Comparison of ENCODE assay signal across 8 cellular contexts in the genomic region with DNA sequence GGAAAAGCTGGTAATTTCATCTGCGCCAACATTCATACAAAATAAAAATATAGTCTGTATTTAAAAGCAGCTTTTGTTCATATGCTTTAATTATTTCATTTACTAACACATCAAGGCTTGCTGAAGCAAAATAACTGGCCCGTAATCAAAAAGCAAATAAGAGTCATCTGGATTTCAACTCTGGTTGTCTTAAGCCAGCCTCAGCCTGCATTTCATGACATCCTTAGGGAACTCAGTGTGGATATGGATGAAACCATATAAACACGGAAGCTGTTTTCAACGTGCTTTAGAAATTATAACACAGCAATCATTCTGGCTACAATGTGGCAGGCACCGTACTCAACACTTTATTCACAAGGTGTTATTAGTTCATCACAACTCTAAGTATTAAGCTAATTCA. TPM values are rescaled to one million over a fixed set of nuclear protein-coding genes. Genes with fewer than 3 reads are reported as not detected.
DNase-seq lines count a peak whose midpoint lies in the region; ATAC-seq and TF ChIP-seq lines count a peak whose summit lies in the region.

No MANE protein-coding gene starts in this region.

- peaks cover 11% of the 10 kb centered on the region for H3K36me3 ChIP-seq in DOHH2 (ENCODE audit: control insufficient read depth, low read length)
- H3K36me3 ChIP-seq in Panc1 (ENCODE audit: control insufficient read depth, insufficient read depth, low read length), result peaks cover 3% of the 10 kb centered on the region; the same call in 1 of the 2 replicates
- no peaks in the 10 kb centered on the region for H3K36me3 ChIP-seq in esophagus muscularis mucosa
- no peaks in the 10 kb centered on the region for H3K36me3 ChIP-seq in parathyroid adenoma (ENCODE audit: control insufficient read depth, insufficient read depth, low read length)

- in situ Hi-C loops in Panc1 (cut with HindIII; ENCODE audit: low pct_unique_long_range_greater_than_20kb, low sequenced_read_pairs), result no loop called here

- no peak for ATAC-seq in Panc1
- ATAC-seq in HG03342 (IDR thresholded peaks at IDR 0.05; ENCODE audit: unreplicated experiment), result no peak
- no peak for ATAC-seq in HG03175 (IDR thresholded peaks at IDR 0.05; ENCODE audit: unreplicated experiment)
- no peak for ATAC-seq in omental fat pad (ENCODE audit: low FRiP score)
- no peak for ATAC-seq in esophagus mucosa

- H3K4me2 ChIP-seq in DOHH2 (ENCODE audit: low read length) (peak overlapping the region; percentile 88), parathyroid adenoma (ENCODE audit: low read length) (peak overlapping the region; percentile 73)

- H3K4me3 ChIP-seq in DOHH2 (ENCODE audit: low read length) (peak overlapping the region; percentile 93), Panc1 (ENCODE audit: low read depth in 2 of 2, low read length in 2 of 2) (peak overlapping the region; percentile 66 to 95), esophagus muscularis mucosa (peak overlapping the region; percentile 63 to 79 (median 72)), parathyroid adenoma (ENCODE audit: low read depth, low read length) (peak overlapping the region; percentile 86)

- no peak for TF ChIP-seq POLR2A in esophagus muscularis mucosa (IDR thresholded peaks at IDR 0.05; ENCODE audit: low read depth)

- DNase-seq in Panc1 (ENCODE audit: low read depth, low spot score), result no peak
- no peak for DNase-seq in esophagus muscularis mucosa (ENCODE audit: extremely low spot score)
- DNase-seq in omental fat pad (ENCODE audit: low spot score), result no peak

- H3K27ac ChIP-seq in DOHH2 (ENCODE audit: low read depth, low read length), result no peak overlapping the region
- peak overlapping the region; percentile 94 for H3K27ac ChIP-seq in Panc1 (ENCODE audit: low read length)
- peak overlapping the region; percentile 82 to 89 (median 84) for H3K27ac ChIP-seq in esophagus muscularis mucosa (replicated peaks in 1 of 4)
- H3K27ac ChIP-seq in parathyroid adenoma, result peak overlapping the region; percentile 89

- intact Hi-C loops in Panc1 (cut with micrococcal nuclease; ENCODE audit: unreplicated experiment) (no loop called here), esophagus muscularis mucosa (cut with DNase I) (no loop called here)

- peaks cover 12% of the 10 kb centered on the region for H3K4me1 ChIP-seq in DOHH2 (ENCODE audit: control insufficient read depth, low read length)
- H3K4me1 ChIP-seq in Panc1 (ENCODE audit: control insufficient read depth, insufficient read depth, low read length), result no peaks in the 10 kb centered on the region; the same call in 1 of the 2 replicates
- peaks cover 9 to 46% (median 37%) of the 10 kb centered on the region in 4 donors for H3K4me1 ChIP-seq in esophagus muscularis mucosa
- peaks cover 4% of the 10 kb centered on the region for H3K4me1 ChIP-seq in parathyroid adenoma

- H3K27me3 ChIP-seq in DOHH2 (ENCODE audit: control insufficient read depth, low read length) (no peaks in the 10 kb centered on the region), Panc1 (ENCODE audit: control insufficient read depth, insufficient read depth, low read length) (no peaks in the 10 kb centered on the region), esophagus muscularis mucosa (no peaks in the 10 kb centered on the region), parathyroid adenoma (ENCODE audit: control insufficient read depth, insufficient read depth, low read length) (no peaks in the 10 kb centered on the region)

- POLR2A ChIA-PET in Panc1 (lab: Charles Lee), result no interaction called here

- no peaks in the 10 kb centered on the region for H3K9me2 ChIP-seq in DOHH2 (replicated peaks; ENCODE audit: control insufficient read depth, low read length)

- H3F3A ChIP-seq in DOHH2 (ENCODE audit: control insufficient read depth, insufficient read depth), result no peaks in the 10 kb centered on the region

- BruUV-seq in Panc1 (replicated peaks; lab: Mats Ljungman, UMichigan), result no TSS peak

- H3K79me2 ChIP-seq in DOHH2 (ENCODE audit: control insufficient read depth, low read length) (peaks cover 57% of the 10 kb centered on the region), parathyroid adenoma (peaks cover 42% of the 10 kb centered on the region)

- TF ChIP-seq EP300 in esophagus muscularis mucosa (IDR thresholded peaks at IDR 0.05), result no peak

- H4K20me1 ChIP-seq in DOHH2 (ENCODE audit: control insufficient read depth, insufficient read depth, low read depth, low read length), result no peaks in the 10 kb centered on the region

- CTCF ChIA-PET in Panc1 (lab: Charles Lee), result no interaction called here

- no peak for TF ChIP-seq CTCF in DOHH2 (IDR thresholded peaks at IDR 0.05; ENCODE audit: low read depth, low read length, poor library complexity, severe bottlenecking)
- no peak for TF ChIP-seq CTCF in Panc1 (IDR thresholded peaks at IDR 0.05)
- no peak for TF ChIP-seq CTCF in esophagus muscularis mucosa (IDR thresholded peaks at IDR 0.05)
- no peak for TF ChIP-seq CTCF in parathyroid adenoma (IDR thresholded peaks at IDR 0.05)
- no peak for TF ChIP-seq CTCF in omental fat pad (IDR thresholded peaks at IDR 0.05)

- H3K9ac ChIP-seq in parathyroid adenoma, result no peak overlapping the region

- 23% methylated on average over 5 of the region's 5 CpGs for WGBS in esophagus muscularis mucosa

- H2AFZ ChIP-seq in parathyroid adenoma, result peak overlapping the region; percentile 99

- peaks cover 16% of the 10 kb centered on the region; the same call in 1 of the 2 replicates for H3K9me3 ChIP-seq in DOHH2 (ENCODE audit: control insufficient read depth, insufficient read depth, low read length)
- no peaks in the 10 kb centered on the region for H3K9me3 ChIP-seq in Panc1 (ENCODE audit: control insufficient read depth, insufficient read depth, low read depth, low read length)
- no peaks in the 10 kb centered on the region for H3K9me3 ChIP-seq in esophagus muscularis mucosa
- no peaks in the 10 kb centered on the region for H3K9me3 ChIP-seq in parathyroid adenoma (ENCODE audit: control insufficient read depth, low read length)

RNA-seq across cellular contexts. Expression of gene COX16, which starts 0.9 kb away (rescaled TPM):
- total RNA-seq in Panc1 (2021; ENCODE audit: unreplicated experiment) (33.2 TPM), esophagus muscularis mucosa (10 to 100 TPM in 3 of 4 donors, 1 to 10 TPM in 1; 9.2 to 19.3 (median 15.8) TPM), omental fat pad (10 to 100 TPM; 17.8 to 23.3 (median 20.8) TPM), esophagus mucosa (46.0 TPM)
- 45.2 TPM for polyA plus RNA-seq in Panc1 (2012; ENCODE audit: insufficient read length)

RNA-seq across cellular contexts. Expression of gene SYNJ2BP, which starts 58.3 kb away (rescaled TPM):
- total RNA-seq in Panc1 (2021; ENCODE audit: unreplicated experiment) (13.6 TPM), esophagus muscularis mucosa (10 to 100 TPM; 30.2 to 47.3 (median 40.0) TPM), omental fat pad (10 to 100 TPM; 14.4 to 28.5 (median 17.6) TPM), esophagus mucosa (10.2 TPM)
- polyA plus RNA-seq in Panc1 (2012; ENCODE audit: insufficient read length), result 6.0 TPM
